12 cellular contexts compared by ENCODE assay signal in genomic region chr22:25051073-25051472, GRCh38.
A peak's percentile ranks its signal among the peaks of the same experiment; 100 is the strongest.
DNase-seq lines count a peak whose midpoint lies in the region; FAIRE-seq and TF ChIP-seq lines count a peak whose summit lies in the region.
"Had no signal": no experiment of that assay in that cellular context is flagged by ENCODE, and none has a peak within 500 bp of the region (broad histone marks: within the 10 kb centered on the region; RNA-seq: fewer than 3 reads in every experiment).

No MANE protein-coding gene starts in this region.

- CTCF ChIA-PET in GM10248 (lab: Yijun Ruan, JAX): interaction anchor here (1.2 to 7.2 kb wide), 4 partner anchors 8 to 112 kb away, joined by 3 to 75 read pairs (median 4); no protein-coding TSS in a partner anchor

- DNase-seq in SJCRH30 (peak; percentile 37 to 66), fibroblast of villous mesenchyme (ENCODE audit: low read depth) (no peak), kidney tubule cell (ENCODE audit: low spot score) (no peak), urothelium cell line (ENCODE audit: low spot score) (no peak), NCI-H1092 treated with DMSO at 0.1 percent for 48 hours (lab: John Stamatoyannopoulos, UW) (no peak), GM10248 (ENCODE audit: extremely low spot score) (no peak)
- DNase-seq: activated gamma-delta T cell treated with Interleukin-2 at 50 U/mL for 16 hours; CD4-positive, alpha-beta memory T cell; NCI-H69 had no signal

- peak overlapping the region; percentile 77 for H3K27ac ChIP-seq in 22Rv1
- no peak overlapping the region for H3K27ac ChIP-seq in SJCRH30

- H3K4me3 ChIP-seq in SJCRH30 (no peak overlapping the region), fibroblast of villous mesenchyme (ENCODE audit: low read depth, low read length) (no peak overlapping the region)

- no peaks in the 10 kb centered on the region for H3K36me3 ChIP-seq in SJCRH30

- FAIRE-seq in urothelium cell line (lab: Jason Lieb, UNC): no peak
- FAIRE-seq: TTC549 had no signal

- TF ChIP-seq CTCF in 22Rv1 (IDR thresholded peaks at IDR 0.05) (peak; percentile 62), GM12872 (IDR thresholded peaks at IDR 0.05; ENCODE audit: insufficient read depth, low read depth, low read length) (peak; percentile 61; the same call in 2 of the 3 replicates), fibroblast of villous mesenchyme (IDR thresholded peaks at IDR 0.05; ENCODE audit: insufficient read depth, low read depth, low read length) (peak; percentile 38), GM10248 (IDR thresholded peaks at IDR 0.05; ENCODE audit: control extremely low read depth, extremely low read depth, low read depth, missing control alignments) (no peak)

- H3K4me1 ChIP-seq in SJCRH30: no peaks in the 10 kb centered on the region

- no peaks in the 10 kb centered on the region; the same call in 1 of the 2 replicates for H3K27me3 ChIP-seq in SJCRH30

- POLR2A ChIA-PET in GM10248 (lab: Yijun Ruan, JAX): no interaction called here

- H3K9me3 ChIP-seq in SJCRH30 (replicated peaks): 0 out of 2 replicates have a peak, but pooled peaks cover 4% of the 10 kb centered on the region

Comparison
In these comparisons a context has a peak if more than half of its experiments do, and no peak if none do; other contexts are left out.
1. DNase-seq: peak in SJCRH30 (2 of 2); none in fibroblast of villous mesenchyme (single experiment), kidney tubule cell (single experiment), urothelium cell line (single experiment), NCI-H1092 treated with DMSO at 0.1 percent for 48 hours (single experiment) and GM10248 (single experiment).